Comparison of ENCODE assay signal across 1 cellular context in the genomic region with DNA sequence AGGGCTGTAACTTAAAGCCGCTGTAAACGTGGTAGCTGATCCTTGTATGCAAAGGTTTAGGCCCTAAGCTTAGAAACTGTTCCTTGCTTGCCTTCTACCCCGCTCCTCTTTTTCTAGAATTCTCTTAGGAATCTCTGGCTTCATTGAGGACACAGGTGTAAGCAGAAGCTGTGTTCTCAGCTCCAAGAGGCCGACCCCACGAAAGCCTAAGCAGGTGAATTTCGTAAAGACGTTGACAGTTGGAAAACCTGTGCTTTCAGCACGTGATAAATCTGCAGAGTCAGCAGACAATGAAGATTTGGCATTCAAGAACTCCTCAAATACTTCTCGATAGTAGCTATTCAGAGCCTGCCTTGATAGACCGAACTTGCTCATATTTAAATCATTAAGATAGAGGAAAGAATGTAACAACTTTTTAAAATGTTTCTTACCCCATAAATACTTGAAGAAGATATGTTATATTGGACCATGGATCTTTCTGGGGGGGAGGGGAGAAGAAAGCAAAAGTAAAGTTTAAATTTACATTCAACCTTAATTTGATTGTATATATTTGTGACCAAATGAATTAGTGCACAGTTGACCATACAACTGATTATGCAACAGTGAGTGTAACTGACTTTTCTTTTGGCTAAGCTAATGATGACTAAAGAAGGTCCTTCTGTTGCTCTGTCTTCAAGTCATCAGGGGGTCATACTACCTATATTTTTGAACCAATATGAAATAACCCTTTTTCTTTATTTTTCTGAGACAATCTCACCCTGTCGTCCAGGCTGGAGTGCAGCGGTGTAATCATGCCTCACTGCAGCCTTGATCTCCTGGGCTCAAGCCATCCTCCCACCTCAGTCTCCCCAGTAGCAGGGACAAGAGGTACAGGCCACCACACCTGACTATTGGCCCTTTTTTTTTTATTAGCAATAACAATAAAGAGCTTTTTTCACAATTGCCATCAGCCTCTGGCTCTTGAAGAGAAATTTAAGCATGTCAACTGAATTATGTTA.
TF ChIP-seq lines count a peak whose summit lies in the region.

No MANE protein-coding gene starts in this region.

TF ChIP-seq in K562, 482 proteins besides CTCF, POLR2A, EP300 and RAD21 (continued from another document and continues in another):
- TF ChIP-seq, protein P1, sequence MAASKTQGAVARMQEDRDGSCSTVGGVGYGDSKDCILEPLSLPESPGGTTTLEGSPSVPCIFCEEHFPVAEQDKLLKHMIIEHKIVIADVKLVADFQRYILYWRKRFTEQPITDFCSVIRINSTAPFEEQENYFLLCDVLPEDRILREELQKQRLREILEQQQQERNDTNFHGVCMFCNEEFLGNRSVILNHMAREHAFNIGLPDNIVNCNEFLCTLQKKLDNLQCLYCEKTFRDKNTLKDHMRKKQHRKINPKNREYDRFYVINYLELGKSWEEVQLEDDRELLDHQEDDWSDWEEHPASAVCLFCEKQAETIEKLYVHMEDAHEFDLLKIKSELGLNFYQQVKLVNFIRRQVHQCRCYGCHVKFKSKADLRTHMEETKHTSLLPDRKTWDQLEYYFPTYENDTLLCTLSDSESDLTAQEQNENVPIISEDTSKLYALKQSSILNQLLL (CRISPR knock-in tag; IDR thresholded peaks at IDR 0.05; ENCODE audit: borderline replicate concordance) = no peak
- TF ChIP-seq KAT7 (CRISPR knock-in tag; IDR thresholded peaks at IDR 0.05; ENCODE audit: borderline replicate concordance) (peak; percentile 74; the same call in 1 of the 2 replicates), SMARCE1 (IDR thresholded peaks at IDR 0.05) (no peak), ZNF12 (CRISPR knock-in tag; IDR thresholded peaks at IDR 0.05) (no peak), POU5F1 (IDR thresholded peaks at IDR 0.05; ENCODE audit: borderline replicate concordance, low read depth, low read length, partially characterized antibody) (no peak), NKRF (IDR thresholded peaks at IDR 0.05; ENCODE audit: borderline replicate concordance) (peak; percentile 11; the same call in 1 of the 2 replicates), MTA1 (IDR thresholded peaks at IDR 0.05; ENCODE audit: borderline replicate concordance) (0 out of 2 replicates have a peak, but pooled peaks have one; percentile 44), ARNT (IDR thresholded peaks at IDR 0.05) (peak in 1 of 2 experiments; percentile 65; a peak in 2 of 4 replicates), MAFK (IDR thresholded peaks at IDR 0.05; ENCODE audit: low read length) (peak; percentile 98), FOXK2 (conservative IDR thresholded peaks at IDR 0.05 in 1 of 2, IDR thresholded peaks at IDR 0.05 in 1 of 2; ENCODE audit: low read depth in 2 of 2) (no peak), ZNF24 (IDR thresholded peaks at IDR 0.05) (no peak), NRF1 (conservative IDR thresholded peaks at IDR 0.05 in 1 of 2, IDR thresholded peaks at IDR 0.05 in 1 of 2) (no peak), MYC (IDR thresholded peaks at IDR 0.05; ENCODE audit: low read depth, low read length) (no peak), MYC (CRISPR knock-in tag; IDR thresholded peaks at IDR 0.05; ENCODE audit: borderline replicate concordance, low read depth) (peak; percentile 65; the same call in 1 of the 2 replicates), BACH1 (tag; IDR thresholded peaks at IDR 0.05) (peak; percentile 61; the same call in 1 of the 2 replicates), ZNF197 (CRISPR knock-in tag; IDR thresholded peaks at IDR 0.05; ENCODE audit: low read depth) (peak; percentile 5; the same call in 1 of the 2 replicates), MGA (IDR thresholded peaks at IDR 0.05) (peak; percentile 95), RAD51 (IDR thresholded peaks at IDR 0.05; ENCODE audit: borderline replicate concordance, low read depth) (peak; percentile 46; the same call in 1 of the 2 replicates), ZNF121 (CRISPR knock-in tag; conservative IDR thresholded peaks at IDR 0.05) (no peak), ZBTB17 (CRISPR knock-in tag; IDR thresholded peaks at IDR 0.05) (no peak), HMGN3 (IDR thresholded peaks at IDR 0.05; ENCODE audit: borderline replicate concordance, extremely low read depth, insufficient read length, low read depth, low read length) (no peak), DDX20 (tag; IDR thresholded peaks at IDR 0.05; ENCODE audit: low read depth) (no peak), TEAD1 (CRISPR knock-in tag; IDR thresholded peaks at IDR 0.05) (no peak), MAFF (IDR thresholded peaks at IDR 0.05; ENCODE audit: low read length) (peak; percentile 99), ZNF134 (CRISPR knock-in tag; conservative IDR thresholded peaks at IDR 0.05) (0 out of 2 replicates have a peak, but pooled peaks have one; percentile 7), MAFG (tag; conservative IDR thresholded peaks at IDR 0.05) (peak; percentile 98), ATF3 (IDR thresholded peaks at IDR 0.05) (peak; percentile 57), ATF3 (CRISPR knock-in tag; conservative IDR thresholded peaks at IDR 0.05) (no peak)
- TF ChIP-seq, protein P2, sequence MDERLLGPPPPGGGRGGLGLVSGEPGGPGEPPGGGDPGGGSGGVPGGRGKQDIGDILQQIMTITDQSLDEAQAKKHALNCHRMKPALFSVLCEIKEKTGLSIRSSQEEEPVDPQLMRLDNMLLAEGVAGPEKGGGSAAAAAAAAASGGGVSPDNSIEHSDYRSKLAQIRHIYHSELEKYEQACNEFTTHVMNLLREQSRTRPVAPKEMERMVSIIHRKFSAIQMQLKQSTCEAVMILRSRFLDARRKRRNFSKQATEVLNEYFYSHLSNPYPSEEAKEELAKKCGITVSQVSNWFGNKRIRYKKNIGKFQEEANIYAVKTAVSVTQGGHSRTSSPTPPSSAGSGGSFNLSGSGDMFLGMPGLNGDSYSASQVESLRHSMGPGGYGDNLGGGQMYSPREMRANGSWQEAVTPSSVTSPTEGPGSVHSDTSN (CRISPR knock-in tag; IDR thresholded peaks at IDR 0.05; ENCODE audit: low read depth) = no peak
- TF ChIP-seq, protein P2 (tag; conservative IDR thresholded peaks at IDR 0.05; ENCODE audit: low read depth) = no peak
- TF ChIP-seq, protein P3, sequence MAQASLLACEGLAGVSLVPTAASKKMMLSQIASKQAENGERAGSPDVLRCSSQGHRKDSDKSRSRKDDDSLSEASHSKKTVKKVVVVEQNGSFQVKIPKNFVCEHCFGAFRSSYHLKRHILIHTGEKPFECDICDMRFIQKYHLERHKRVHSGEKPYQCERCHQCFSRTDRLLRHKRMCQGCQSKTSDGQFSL (CRISPR knock-in tag; IDR thresholded peaks at IDR 0.05) = no peak
- TF ChIP-seq, protein P3 (tag; IDR thresholded peaks at IDR 0.05) = no peak
- TF ChIP-seq, protein P4, sequence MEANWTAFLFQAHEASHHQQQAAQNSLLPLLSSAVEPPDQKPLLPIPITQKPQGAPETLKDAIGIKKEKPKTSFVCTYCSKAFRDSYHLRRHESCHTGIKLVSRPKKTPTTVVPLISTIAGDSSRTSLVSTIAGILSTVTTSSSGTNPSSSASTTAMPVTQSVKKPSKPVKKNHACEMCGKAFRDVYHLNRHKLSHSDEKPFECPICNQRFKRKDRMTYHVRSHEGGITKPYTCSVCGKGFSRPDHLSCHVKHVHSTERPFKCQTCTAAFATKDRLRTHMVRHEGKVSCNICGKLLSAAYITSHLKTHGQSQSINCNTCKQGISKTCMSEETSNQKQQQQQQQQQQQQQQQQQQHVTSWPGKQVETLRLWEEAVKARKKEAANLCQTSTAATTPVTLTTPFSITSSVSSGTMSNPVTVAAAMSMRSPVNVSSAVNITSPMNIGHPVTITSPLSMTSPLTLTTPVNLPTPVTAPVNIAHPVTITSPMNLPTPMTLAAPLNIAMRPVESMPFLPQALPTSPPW (CRISPR knock-in tag; IDR thresholded peaks at IDR 0.05) = no peak
